17 cellular contexts compared by ENCODE assay signal in genomic region chr2:180539541-180539940, GRCh38.
"Had no signal": no experiment of that assay in that cellular context is flagged by ENCODE, and none has a peak within 500 bp of the region (broad histone marks: within the 10 kb centered on the region; RNA-seq: fewer than 3 reads in every experiment).

No MANE protein-coding gene starts in this region.

- H3K9me3 ChIP-seq: esophagus muscularis mucosa, pancreas, sigmoid colon, spleen, stomach, thoracic aorta had no signal

- ATAC-seq: activated CD8-positive, alpha-beta T cell treated with anti-CD3 and anti-CD28 coated beads, Interleukin-2, amount 10 ng/mL, durations not matched to agents 7 days and 5 days; left lobe of liver had no signal

- H3K36me3 ChIP-seq: esophagus muscularis mucosa, pancreas, sigmoid colon, spleen, stomach, thoracic aorta had no signal

- H3K4me3 ChIP-seq: esophagus muscularis mucosa, hepatocyte, pancreas, sigmoid colon, spleen, stomach, thoracic aorta had no signal

- H3K27ac ChIP-seq: esophagus muscularis mucosa, hepatocyte, pancreas, sigmoid colon, stomach, thoracic aorta had no signal

- DNase-seq: activated CD4-positive, alpha-beta T cell treated with anti-CD3 and anti-CD28 coated beads, Interleukin-2, amount 10 ng/mL, durations not matched to agents 24 days and 14 days; activated CD4-positive, CD25-positive, alpha-beta regulatory T cell; activated CD8-positive, alpha-beta memory T cell treated with anti-CD3 and anti-CD28 coated beads, Interleukin-2, amount 50 U/mL, for 4 hours; activated CD8-positive, alpha-beta T cell treated with anti-CD3 and anti-CD28 coated beads, Interleukin-2, amount 10 ng/mL, durations not matched to agents 7 days and 5 days; activated naive CD8-positive, alpha-beta T cell treated with anti-CD3 and anti-CD28 coated beads, Interleukin-2, amount 10 ng/mL, durations not matched to agents 7 days and 5 days; anterior cingulate cortex; cortex of kidney; effector CD4-positive, alpha-beta T cell; naive B cell; pancreas; sigmoid colon; spleen; stomach had no signal

- H3K4me1 ChIP-seq: esophagus muscularis mucosa, pancreas, spleen, stomach had no signal

- H3K27me3 ChIP-seq: esophagus muscularis mucosa, hepatocyte, pancreas, sigmoid colon, spleen, stomach had no signal
